ENCODE assay signal across 8 cellular contexts in the genomic region with DNA sequence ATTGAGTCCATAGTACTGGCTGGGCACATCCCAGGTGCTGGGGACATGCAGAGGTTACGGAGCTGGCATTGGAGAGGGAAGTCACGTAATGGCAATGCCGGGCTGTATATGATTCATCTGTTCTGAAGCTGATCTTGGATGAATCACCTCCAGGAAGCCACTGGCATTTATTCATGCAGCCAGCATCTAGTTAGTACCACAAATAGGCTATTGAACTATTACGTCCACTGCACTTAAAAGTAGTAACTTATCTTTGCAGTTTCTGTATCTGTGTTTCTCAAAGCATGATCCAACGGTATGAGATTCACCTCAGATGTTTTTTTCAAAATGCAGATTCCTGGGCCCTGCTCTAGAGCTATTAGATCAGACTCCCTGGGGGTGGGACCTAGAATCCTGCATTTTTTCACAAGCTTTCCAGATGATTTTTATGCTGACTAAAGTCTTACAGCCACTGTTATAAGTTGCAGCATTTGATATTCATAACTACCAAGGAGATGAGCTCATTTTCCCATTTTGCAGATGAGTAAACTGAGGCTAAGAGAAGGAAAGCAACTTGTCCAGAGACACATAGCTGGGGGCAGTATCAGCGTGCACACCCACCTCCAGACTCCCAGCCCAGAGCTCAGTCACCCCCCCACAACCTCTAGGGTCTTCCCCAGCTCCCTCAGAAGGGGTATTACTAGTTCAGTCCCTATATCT. TPM values are rescaled to one million over a fixed set of nuclear protein-coding genes. Genes with fewer than 3 reads are reported as not detected.
DNase-seq lines count a peak whose midpoint lies in the region; ATAC-seq and TF ChIP-seq lines count a peak whose summit lies in the region.

No MANE protein-coding gene starts in this region.

- DNase-seq in HL-60 (ENCODE audit: low read depth in 1 of 2, low spot score in 1 of 2) (peak in 1 of 2 experiments; percentile 69), amniotic stem cell (lab: John Stamatoyannopoulos, UW) (peak; percentile 92), left lung (no peak), NCI-H748 treated with DMSO at 0.1 percent for 48 hours (lab: John Stamatoyannopoulos, UW) (no peak), KG1 (lab: John Stamatoyannopoulos, UW) (no peak), NCI-H510A (lab: John Stamatoyannopoulos, UW) (no peak), GM20000 (ENCODE audit: low spot score) (no peak)

- H3K9me3 ChIP-seq in left lung = no peaks in the 10 kb centered on the region

- peaks cover 0 to 85% of the 10 kb centered on the region in 2 donors for H3K36me3 ChIP-seq in left lung

- intact Hi-C loops in left lung (cut with DNase I) = loop anchor here in 1 of 2 donors (10.0 kb wide), 1 partner anchor 54 kb away; no protein-coding TSS in a partner anchor

- H3K27ac ChIP-seq in 22Rv1 (peak overlapping the region; percentile 100), HL-60 (replicated peaks) (peak overlapping the region; percentile 35), left lung (peak overlapping the region; percentile 63 to 84)

- H3K4me3 ChIP-seq in HL-60 (replicated peaks; ENCODE audit: insufficient read depth, low read length) = no peak overlapping the region
- no peak overlapping the region for H3K4me3 ChIP-seq in left lung

- peak; percentile 47 for ATAC-seq in left lung

- H3K27me3 ChIP-seq in HL-60 (ENCODE audit: insufficient read depth, poor library complexity, severe bottlenecking) = no peaks in the 10 kb centered on the region
- no peaks in the 10 kb centered on the region for H3K27me3 ChIP-seq in left lung

- TF ChIP-seq CTCF in 22Rv1 (IDR thresholded peaks at IDR 0.05) = no peak
- TF ChIP-seq CTCF in HL-60 (IDR thresholded peaks at IDR 0.05; ENCODE audit: insufficient read depth, low read length) = no peak
- no peak for TF ChIP-seq CTCF in left lung (IDR thresholded peaks at IDR 0.05)
- no peak for TF ChIP-seq CTCF in GM20000 (IDR thresholded peaks at IDR 0.05; ENCODE audit: extremely low read depth, missing control alignments)

- H3K4me1 ChIP-seq in left lung = peaks cover 8 to 41% of the 10 kb centered on the region in 2 donors

RNA-seq across cellular contexts. Expression of a gene that starts 44.0 kb away (rescaled TPM):
- 100 to 1,000 TPM; 185 to 297 TPM for total RNA-seq in left lung

RNA-seq across cellular contexts. Expression of a gene that starts 46.8 kb away (rescaled TPM):
- total RNA-seq in left lung = 100 to 1,000 TPM; 185 to 282 TPM

Comparison
In these comparisons a context has a peak if more than half of its experiments do, and no peak if none do; other contexts are left out.
1. H3K27ac ChIP-seq: peak in every context shown above with its lines; median percentile 100 in 22Rv1; 74 in left lung; 35 in HL-60.